Comparison of ENCODE assay signal across 9 cellular contexts in the genomic region with DNA sequence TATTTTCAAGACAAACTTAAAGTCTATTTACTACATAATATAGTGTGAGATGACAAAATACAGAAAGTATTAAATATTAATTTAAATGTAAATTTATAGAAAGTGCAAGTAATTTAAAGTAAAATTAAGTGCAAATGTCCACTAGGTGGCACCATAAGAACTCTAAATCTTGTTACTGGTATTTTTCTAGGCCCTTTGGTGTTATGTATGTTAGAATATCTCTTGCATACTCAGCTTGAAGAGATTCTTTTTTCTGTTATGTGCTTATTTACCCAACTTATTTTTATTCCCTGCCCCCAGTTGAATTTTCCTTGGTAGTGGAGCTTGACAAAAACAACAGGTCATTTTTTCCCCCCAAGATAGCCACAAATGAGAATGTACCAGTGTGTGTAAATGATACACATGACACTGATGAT.
DNase-seq lines count a peak whose midpoint lies in the region; ATAC-seq and TF ChIP-seq lines count a peak whose summit lies in the region.
"Had no signal": no experiment of that assay in that cellular context is flagged by ENCODE, and none has a peak within 500 bp of the region (broad histone marks: within the 10 kb centered on the region; RNA-seq: fewer than 3 reads in every experiment).

No MANE protein-coding gene starts in this region.

- no peak overlapping the region for H2BK5ac ChIP-seq in mesenchymal stem cell (ENCODE audit: low read depth, low read length, poor library complexity, severe bottlenecking)

- H2BK120ac ChIP-seq in mesenchymal stem cell (ENCODE audit: low read depth, low read length): no peak overlapping the region

- no peak overlapping the region for H2BK12ac ChIP-seq in mesenchymal stem cell (ENCODE audit: low read length in 2 of 2)

- H4K91ac ChIP-seq in mesenchymal stem cell (ENCODE audit: low read length): no peak overlapping the region

- no peak overlapping the region for H2AFZ ChIP-seq in mesenchymal stem cell (ENCODE audit: low read depth, low read length)

- no peak for DNase-seq in natural killer cell
- DNase-seq in natural killer cell treated with Interleukin-12 subunit alpha and Interleukin-12 subunit beta and Interleukin-15 and Interleukin-18, amount 100 ng/mL, for 72 hours (ENCODE audit: low spot score): no peak
- DNase-seq in NCI-H2227 treated with DMSO at 0.1 percent for 48 hours (lab: John Stamatoyannopoulos, UW): peak; percentile 21
- peak; percentile 56 for DNase-seq in mesenchymal stem cell
- no peak for DNase-seq in activated gamma-delta T cell (lab: John Stamatoyannopoulos, UW)
- DNase-seq in activated CD4-positive, alpha-beta T cell treated with anti-CD3 and anti-CD28 coated beads for 48 hours: no peak

- H3K4ac ChIP-seq in mesenchymal stem cell (ENCODE audit: low read depth in 1 of 2, low read length in 2 of 2): no peak overlapping the region

- H3K79me1 ChIP-seq in mesenchymal stem cell (replicated peaks; ENCODE audit: low read length, poor library complexity, severe bottlenecking): peaks cover 11% of the 10 kb centered on the region

- ATAC-seq in natural killer cell (no peak), HG02970 (IDR thresholded peaks at IDR 0.05; ENCODE audit: low FRiP score, unreplicated experiment) (no peak)
- no peak for ATAC-seq in natural killer cell treated with Interleukin-12 subunit alpha and Interleukin-12 subunit beta and Interleukin-15 and Interleukin-18, amount 100 ng/mL, for 72 hours

- peak overlapping the region; percentile 5 for H3K9ac ChIP-seq in mesenchymal stem cell (ENCODE audit: low read length)

- no peak overlapping the region for H3K4me2 ChIP-seq in mesenchymal stem cell (ENCODE audit: low read length, poor library complexity, severe bottlenecking)

- H2AK5ac ChIP-seq in mesenchymal stem cell (ENCODE audit: low read length, severe bottlenecking): no peak overlapping the region

- H3K27me3 ChIP-seq in mesenchymal stem cell (ENCODE audit: control insufficient read depth in 1 of 2, insufficient read depth in 1 of 2, low read length in 2 of 2): no peaks in the 10 kb centered on the region

- H2BK15ac ChIP-seq in mesenchymal stem cell (ENCODE audit: low read depth, poor library complexity, severe bottlenecking): no peak overlapping the region

- no peak overlapping the region for H3K14ac ChIP-seq in mesenchymal stem cell (ENCODE audit: low read length in 2 of 2)

- H3K36me3 Mint-ChIP-seq in natural killer cell (no peaks in the 10 kb centered on the region), brain (peaks cover 19% of the 10 kb centered on the region)
- no peaks in the 10 kb centered on the region for H3K36me3 Mint-ChIP-seq in natural killer cell treated with Interleukin-12 subunit alpha and Interleukin-12 subunit beta and Interleukin-15 and Interleukin-18, amount 100 ng/mL, for 72 hours

- no peak overlapping the region for H3K27ac ChIP-seq in mesenchymal stem cell (ENCODE audit: low read length, poor library complexity, severe bottlenecking)

- TF ChIP-seq CTCF in natural killer cell (IDR thresholded peaks at IDR 0.05): peak; percentile 83
- peak; percentile 71 to 81 for TF ChIP-seq CTCF in brain (conservative IDR thresholded peaks at IDR 0.05)

- H3K18ac ChIP-seq in mesenchymal stem cell (ENCODE audit: low read depth in 1 of 2, low read length in 2 of 2): no peak overlapping the region

- H3K4me3 Mint-ChIP-seq in natural killer cell (no peak overlapping the region), brain (no peak overlapping the region)
- no peak overlapping the region for H3K4me3 Mint-ChIP-seq in natural killer cell treated with Interleukin-12 subunit alpha and Interleukin-12 subunit beta and Interleukin-15 and Interleukin-18, amount 100 ng/mL, for 72 hours
- H3K4me3 Mint-ChIP-seq: activated naive CD8-positive, alpha-beta T cell had no signal

- peaks cover 2% of the 10 kb centered on the region for H3K4me1 ChIP-seq in mesenchymal stem cell (ENCODE audit: control insufficient read depth, insufficient read depth, low read depth, low read length)

- H3K4me3 ChIP-seq in mesenchymal stem cell (ENCODE audit: insufficient read depth in 1 of 2, low read depth in 1 of 2, low read length in 2 of 2): no peak overlapping the region

- no peak overlapping the region for H4K8ac ChIP-seq in mesenchymal stem cell (ENCODE audit: low read length)

- intact Hi-C loops in natural killer cell (cut with micrococcal nuclease): loop anchor here (5.0 kb wide), 1 partner anchor 1210 kb away; no protein-coding TSS in a partner anchor

- H3K27me3 Mint-ChIP-seq in natural killer cell (ENCODE audit: low read depth in 2 of 2) (no peaks in the 10 kb centered on the region), brain (no peaks in the 10 kb centered on the region)
- no peaks in the 10 kb centered on the region for H3K27me3 Mint-ChIP-seq in natural killer cell treated with Interleukin-12 subunit alpha and Interleukin-12 subunit beta and Interleukin-15 and Interleukin-18, amount 100 ng/mL, for 72 hours
- H3K27me3 Mint-ChIP-seq: activated naive CD8-positive, alpha-beta T cell had no signal

- peaks cover 0 to 2% of the 10 kb centered on the region in 2 experiments for H3K36me3 ChIP-seq in mesenchymal stem cell (ENCODE audit: control insufficient read depth in 1 of 2, insufficient read depth in 2 of 2, low read depth in 1 of 2, low read length in 2 of 2)

- H3K23ac ChIP-seq in mesenchymal stem cell (ENCODE audit: low read length in 2 of 2): no peak overlapping the region

- no peak overlapping the region for H3K27ac Mint-ChIP-seq in natural killer cell
- H3K27ac Mint-ChIP-seq in natural killer cell treated with Interleukin-12 subunit alpha and Interleukin-12 subunit beta and Interleukin-15 and Interleukin-18, amount 100 ng/mL, for 72 hours: no peak overlapping the region
- H3K27ac Mint-ChIP-seq in brain: no peak overlapping the region
- H3K27ac Mint-ChIP-seq: activated naive CD8-positive, alpha-beta T cell had no signal

- H3K9me3 Mint-ChIP-seq in natural killer cell (no peaks in the 10 kb centered on the region), brain (peaks cover 0 to 4% (median 0%) of the 10 kb centered on the region in 5 experiments)
- H3K9me3 Mint-ChIP-seq in natural killer cell treated with Interleukin-12 subunit alpha and Interleukin-12 subunit beta and Interleukin-15 and Interleukin-18, amount 100 ng/mL, for 72 hours: no peaks in the 10 kb centered on the region

- no peaks in the 10 kb centered on the region for H3K9me3 ChIP-seq in mesenchymal stem cell (ENCODE audit: control insufficient read depth, low read length)

- peaks cover 4 to 7% of the 10 kb centered on the region in 2 donors for H3K4me1 Mint-ChIP-seq in natural killer cell
- peaks cover 5 to 8% of the 10 kb centered on the region in 2 donors for H3K4me1 Mint-ChIP-seq in natural killer cell treated with Interleukin-12 subunit alpha and Interleukin-12 subunit beta and Interleukin-15 and Interleukin-18, amount 100 ng/mL, for 72 hours (ENCODE audit: low read depth in 2 of 2)
- peaks cover 10% of the 10 kb centered on the region for H3K4me1 Mint-ChIP-seq in brain

Comparison
In these comparisons a context has a peak if more than half of its experiments do, and no peak if none do; other contexts are left out.
1. DNase-seq: peak in NCI-H2227 treated with DMSO at 0.1 percent for 48 hours (single experiment) and mesenchymal stem cell (single experiment); none in natural killer cell (single experiment), natural killer cell treated with Interleukin-12 subunit alpha and Interleukin-12 subunit beta and Interleukin-15 and Interleukin-18, amount 100 ng/mL, for 72 hours (single experiment), activated gamma-delta T cell (single experiment) and activated CD4-positive, alpha-beta T cell treated with anti-CD3 and anti-CD28 coated beads for 48 hours (single experiment).